8 cellular contexts compared by ENCODE assay signal in genomic region chr1:150235436-150235851, GRCh38. TPM values are rescaled to one million over a fixed set of nuclear protein-coding genes. Genes with fewer than 3 reads are reported as not detected.
DNase-seq lines count a peak whose midpoint lies in the region; ATAC-seq and TF ChIP-seq lines count a peak whose summit lies in the region.

No MANE protein-coding gene starts in this region.

- H3K9me3 ChIP-seq in skeletal muscle tissue (ENCODE audit: control insufficient read depth in 3 of 3, low read length in 3 of 3) = no peaks in the 10 kb centered on the region

- peak overlapping the region; percentile 99 for H3K27ac ChIP-seq in skeletal muscle tissue (ENCODE audit: low read depth, low read length)

- no peak for ATAC-seq in GM21576 (IDR thresholded peaks at IDR 0.05; ENCODE audit: unreplicated experiment)
- ATAC-seq in GM21717 (IDR thresholded peaks at IDR 0.05; ENCODE audit: unreplicated experiment) = no peak

- peaks cover 7 to 13% (median 10%) of the 10 kb centered on the region in 3 donors for H3K4me1 ChIP-seq in skeletal muscle tissue (ENCODE audit: control insufficient read depth in 3 of 3, insufficient read depth in 3 of 3, low read length in 3 of 3)

- DNase-seq in AG09309 (ENCODE audit: low read depth) (no peak), GM20000 (ENCODE audit: low spot score) (peak; percentile 39), germinal center (ENCODE audit: low spot score) (peak; percentile 44), ecto neural progenitor cell (ENCODE audit: low spot score) (no peak)
- DNase-seq in activated CD4-positive, alpha-beta T cell treated with anti-CD3 and anti-CD28 coated beads for 48 hours = peak; percentile 29

- no peaks in the 10 kb centered on the region for H3K27me3 ChIP-seq in skeletal muscle tissue (ENCODE audit: control insufficient read depth in 3 of 3, insufficient read depth in 3 of 3, low read length in 3 of 3)

- peak overlapping the region; percentile 64 for H3K4me3 ChIP-seq in AG09309 (ENCODE audit: control insufficient read depth, low read depth, low read length)
- H3K4me3 ChIP-seq in skeletal muscle tissue (ENCODE audit: low read length in 3 of 3) = peak overlapping the region; percentile 80 to 95 (median 87)

- H3K9ac ChIP-seq in skeletal muscle tissue (ENCODE audit: low read depth in 1 of 3, low read length in 3 of 3) = peak overlapping the region; percentile 85 to 98 (median 97)

- peaks cover 0 to 5% (median 4%) of the 10 kb centered on the region in 3 donors for H3K36me3 ChIP-seq in skeletal muscle tissue (ENCODE audit: control insufficient read depth in 3 of 3, insufficient read depth in 3 of 3, low read length in 3 of 3)

- TF ChIP-seq CTCF in AG09309 (IDR thresholded peaks at IDR 0.05; ENCODE audit: control insufficient read depth, insufficient read depth, low read depth, low read length, missing control alignments) (no peak), GM20000 (IDR thresholded peaks at IDR 0.05; ENCODE audit: extremely low read depth, missing control alignments) (no peak)

RNA-seq across cellular contexts. Expression of gene ANP32E, which starts 0.5 kb away (rescaled TPM):
- 18.8 TPM for total RNA-seq in skeletal muscle tissue

RNA-seq across cellular contexts. Expression of gene CA14, which starts 22.1 kb away (rescaled TPM):
- total RNA-seq in skeletal muscle tissue = 2.1 TPM

RNA-seq across cellular contexts. Expression of gene APH1A, which starts 33.4 kb away (rescaled TPM):
- 99.2 TPM for total RNA-seq in skeletal muscle tissue

RNA-seq across cellular contexts. Expression of gene C1orf54, which starts 37.1 kb away (rescaled TPM):
- 54.8 TPM for total RNA-seq in skeletal muscle tissue

RNA-seq across cellular contexts. Expression of gene CIART, which starts 46.9 kb away (rescaled TPM):
- total RNA-seq in skeletal muscle tissue = 2.1 TPM

Comparison
In these comparisons a context has a peak if more than half of its experiments do, and no peak if none do; other contexts are left out.
1. DNase-seq: peak in GM20000 (single experiment), activated CD4-positive, alpha-beta T cell treated with anti-CD3 and anti-CD28 coated beads for 48 hours (single experiment) and germinal center (single experiment); none in AG09309 (single experiment) and ecto neural progenitor cell (single experiment).